In genomic region chr10:132729810-132730565, GRCh38 we compare ENCODE assay signal across 30 cellular contexts. TPM values are rescaled to one million over a fixed set of nuclear protein-coding genes. Genes with fewer than 3 reads are reported as not detected.
DNase-seq lines count a peak whose midpoint lies in the region; ATAC-seq and TF ChIP-seq lines count a peak whose summit lies in the region.
"Had no signal": no experiment of that assay in that cellular context is flagged by ENCODE, and none has a peak within 500 bp of the region (broad histone marks: within the 10 kb centered on the region; RNA-seq: fewer than 3 reads in every experiment).

No MANE protein-coding gene starts in this region.

- H3K4me3 ChIP-seq in BLaER1 treated with 17β-estradiol and CSF1 and Interleukin-3, amounts not matched to agents 10 nM and 100 nM, result no peak overlapping the region
- H3K4me3 ChIP-seq in H7 (ENCODE audit: insufficient read depth, low read depth, low read length), result no peak overlapping the region
- H3K4me3 ChIP-seq in mesenchymal stem cell (ENCODE audit: insufficient read depth in 1 of 2, low read depth in 1 of 2, low read length in 2 of 2), result no peak overlapping the region
- H3K4me3 ChIP-seq: GM12878, HAP-1, PC-9, SJSA1 had no signal

- peak overlapping the region in 8 of 11 experiments; percentile 37 to 97 (median 80); a peak in 9 of 22 replicates for H3K4me2 ChIP-seq in BLaER1 treated with 17β-estradiol and CSF1 and Interleukin-3, amounts not matched to agents 10 nM and 100 nM
- no peak overlapping the region for H3K4me2 ChIP-seq in mesenchymal stem cell (ENCODE audit: low read length, poor library complexity, severe bottlenecking)
- H3K4me2 ChIP-seq: KMS-11, PC-9 had no signal

- no peaks in the 10 kb centered on the region for H3K27me3 Mint-ChIP-seq in activated T-helper 2 cell treated with anti-CD3 and anti-CD28 coated beads, Interferon-gamma antibody, Interleukin-2, Interleukin-4, amounts not matched to agents 10 μg/mL and 5 μg/mL and 100 μg/mL, durations not matched to agents 14 hours and 24 hours and 36 hours (ENCODE audit: low read depth)
- H3K27me3 Mint-ChIP-seq: CD8-positive, alpha-beta memory T cell; IgD-negative memory B cell had no signal

- H2AK5ac ChIP-seq in mesenchymal stem cell (ENCODE audit: low read length, severe bottlenecking), result no peak overlapping the region

- no peak overlapping the region for H3K4me3 Mint-ChIP-seq in activated T-helper 2 cell treated with anti-CD3 and anti-CD28 coated beads, Interferon-gamma antibody, Interleukin-2, Interleukin-4, amounts not matched to agents 10 μg/mL and 5 μg/mL and 100 μg/mL, durations not matched to agents 14 hours and 24 hours and 36 hours (ENCODE audit: low read depth)
- H3K4me3 Mint-ChIP-seq: CD14-positive monocyte; CD8-positive, alpha-beta memory T cell; IgD-negative memory B cell had no signal

- H2BK120ac ChIP-seq in mesenchymal stem cell (ENCODE audit: low read depth, low read length), result no peak overlapping the region

- peaks cover 2% of the 10 kb centered on the region for H3K79me1 ChIP-seq in mesenchymal stem cell (replicated peaks; ENCODE audit: low read length, poor library complexity, severe bottlenecking)

- no peaks in the 10 kb centered on the region for H3K9me3 ChIP-seq in BLaER1 treated with 17β-estradiol and CSF1 and Interleukin-3, amounts not matched to agents 10 nM and 100 nM (replicated peaks in 1 of 11)
- H3K9me3 ChIP-seq in mesenchymal stem cell (ENCODE audit: control insufficient read depth, low read length), result no peaks in the 10 kb centered on the region
- H3K9me3 ChIP-seq: HAP-1, SJSA1 had no signal

- no peak overlapping the region for H2AFZ ChIP-seq in mesenchymal stem cell (ENCODE audit: low read depth, low read length)
- H2AFZ ChIP-seq: PC-9 had no signal

- no peak overlapping the region for H4K8ac ChIP-seq in mesenchymal stem cell (ENCODE audit: low read length)

- no peak overlapping the region for H3K27ac Mint-ChIP-seq in activated T-helper 2 cell treated with anti-CD3 and anti-CD28 coated beads, Interferon-gamma antibody, Interleukin-2, Interleukin-4, amounts not matched to agents 10 μg/mL and 5 μg/mL and 100 μg/mL, durations not matched to agents 14 hours and 24 hours and 36 hours
- H3K27ac Mint-ChIP-seq: CD8-positive, alpha-beta memory T cell had no signal

- no peaks in the 10 kb centered on the region for H3K9me3 Mint-ChIP-seq in activated T-helper 2 cell treated with anti-CD3 and anti-CD28 coated beads, Interferon-gamma antibody, Interleukin-2, Interleukin-4, amounts not matched to agents 10 μg/mL and 5 μg/mL and 100 μg/mL, durations not matched to agents 14 hours and 24 hours and 36 hours
- H3K9me3 Mint-ChIP-seq: IgD-negative memory B cell had no signal

- H2BK12ac ChIP-seq in mesenchymal stem cell (ENCODE audit: low read length in 2 of 2), result no peak overlapping the region

- H3K36me3 ChIP-seq in BLaER1 treated with 17β-estradiol and CSF1 and Interleukin-3, amounts not matched to agents 10 nM and 100 nM, result peaks cover 5 to 83% (median 19%) of the 10 kb centered on the region in 11 experiments; a peak in 16 of 22 replicates
- H3K36me3 ChIP-seq in H7 (replicated peaks; ENCODE audit: control insufficient read depth, insufficient read depth, low read length) (no peaks in the 10 kb centered on the region; the same call in 1 of the 2 replicates), mesenchymal stem cell (ENCODE audit: control insufficient read depth in 1 of 2, insufficient read depth in 2 of 2, low read depth in 1 of 2, low read length in 2 of 2) (peaks cover 18 to 74% of the 10 kb centered on the region in 2 experiments)
- H3K36me3 ChIP-seq: HAP-1 had no signal

- peak; percentile 69 for ATAC-seq in SK-N-SH treated with all-trans-retinoic acid at 6 μM for 48 hours
- no peak for ATAC-seq in GM18502 (IDR thresholded peaks at IDR 0.05; ENCODE audit: poor library complexity, unreplicated experiment)
- ATAC-seq: GM12878 had no signal

- WGBS in mesenchymal stem cell, result 86% methylated on average over 24 of the region's 28 CpGs

- no peak overlapping the region for H3K9ac ChIP-seq in BLaER1 treated with 17β-estradiol and CSF1 and Interleukin-3, amounts not matched to agents 10 nM and 100 nM
- no peak overlapping the region for H3K9ac ChIP-seq in mesenchymal stem cell (ENCODE audit: low read length)
- H3K9ac ChIP-seq: KMS-11 had no signal

- H3K27me3 ChIP-seq in BLaER1 treated with 17β-estradiol and CSF1 and Interleukin-3, amounts not matched to agents 10 nM and 100 nM, result peaks cover 0 to 10% (median 5%) of the 10 kb centered on the region in 11 experiments; a peak in 10 of 22 replicates
- H3K27me3 ChIP-seq in H7 (ENCODE audit: control insufficient read depth, insufficient read depth, low read length), result no peaks in the 10 kb centered on the region
- H3K27me3 ChIP-seq in mesenchymal stem cell (ENCODE audit: control insufficient read depth in 1 of 2, insufficient read depth in 1 of 2, low read length in 2 of 2), result peaks cover 0 to 7% of the 10 kb centered on the region in 2 experiments
- H3K27me3 ChIP-seq: SJSA1 had no signal

- peaks cover 8 to 87% (median 78%) of the 10 kb centered on the region in 10 experiments for H3K4me1 ChIP-seq in BLaER1 treated with 17β-estradiol and CSF1 and Interleukin-3, amounts not matched to agents 10 nM and 100 nM
- peaks cover 4% of the 10 kb centered on the region for H3K4me1 ChIP-seq in mesenchymal stem cell (ENCODE audit: control insufficient read depth, insufficient read depth, low read depth, low read length)
- H3K4me1 ChIP-seq: HAP-1 had no signal

- peak; percentile 71 for DNase-seq in H7
- no peak for DNase-seq in mesenchymal stem cell
- DNase-seq in DMS153 (lab: John Stamatoyannopoulos, UW), result no peak
- DNase-seq in activated T-helper 2 cell treated with anti-CD3 and anti-CD28 coated beads, Interferon-gamma antibody, Interleukin-2, Interleukin-4, amounts not matched to agents 10 μg/mL and 5 μg/mL and 100 μg/mL, durations not matched to agents 14 hours and 24 hours and 36 hours (ENCODE audit: low spot score), result no peak
- DNase-seq in NK-92 (lab: John Stamatoyannopoulos, UW; ENCODE audit: unreplicated experiment), result no peak
- DNase-seq: AML-193; CD8-positive, alpha-beta memory T cell; MM.1S; NCI-H1092; NCI-H1417 treated with DMSO at 0.1 percent for 48 hours; NCI-H1694 treated with DMSO at 0.1 percent for 48 hours; NCI-H2081 treated with DMSO at 0.1 percent for 48 hours; NCI-H524 treated with DMSO at 0.1 percent for 48 hours; NCI-H774; NK-92 treated with Interleukin-12 subunit alpha and Interleukin-12 subunit beta, amount 100 ng/mL, for 24 hours; PC-9; Right ventricle myocardium superior; T-helper 9 cell had no signal

- H2BK15ac ChIP-seq in mesenchymal stem cell (ENCODE audit: low read depth, poor library complexity, severe bottlenecking), result no peak overlapping the region

- peak overlapping the region; percentile 27 for H4K91ac ChIP-seq in mesenchymal stem cell (ENCODE audit: low read length)

- H3K36me3 Mint-ChIP-seq in activated T-helper 2 cell treated with anti-CD3 and anti-CD28 coated beads, Interferon-gamma antibody, Interleukin-2, Interleukin-4, amounts not matched to agents 10 μg/mL and 5 μg/mL and 100 μg/mL, durations not matched to agents 14 hours and 24 hours and 36 hours (ENCODE audit: low read depth), result no peaks in the 10 kb centered on the region

- no peak overlapping the region for H3K23ac ChIP-seq in mesenchymal stem cell (ENCODE audit: low read length in 2 of 2)

- no peak overlapping the region for H3K4ac ChIP-seq in mesenchymal stem cell (ENCODE audit: low read depth in 1 of 2, low read length in 2 of 2)

- no peak overlapping the region for H2BK5ac ChIP-seq in mesenchymal stem cell (ENCODE audit: low read depth, low read length, poor library complexity, severe bottlenecking)

- H3K18ac ChIP-seq in mesenchymal stem cell (ENCODE audit: low read depth in 1 of 2, low read length in 2 of 2), result no peak overlapping the region

- peaks cover 0 to 99% (median 85%) of the 10 kb centered on the region in 11 experiments; a peak in 19 of 22 replicates for H4K20me1 ChIP-seq in BLaER1 treated with 17β-estradiol and CSF1 and Interleukin-3, amounts not matched to agents 10 nM and 100 nM

- intact Hi-C loops in activated T-helper 2 cell treated with anti-CD3 and anti-CD28 coated beads, Interferon-gamma antibody, Interleukin-2, Interleukin-4, amounts not matched to agents 10 μg/mL and 5 μg/mL and 100 μg/mL, durations not matched to agents 14 hours and 24 hours and 36 hours (cut with micrococcal nuclease), result no loop called here

- H3K14ac ChIP-seq in mesenchymal stem cell (ENCODE audit: low read length in 2 of 2), result no peak overlapping the region

- H3K4me1 Mint-ChIP-seq in activated T-helper 2 cell treated with anti-CD3 and anti-CD28 coated beads, Interferon-gamma antibody, Interleukin-2, Interleukin-4, amounts not matched to agents 10 μg/mL and 5 μg/mL and 100 μg/mL, durations not matched to agents 14 hours and 24 hours and 36 hours (ENCODE audit: low read depth), result no peaks in the 10 kb centered on the region
- H3K4me1 Mint-ChIP-seq: CD8-positive, alpha-beta memory T cell had no signal

- H3K27ac ChIP-seq in BLaER1 treated with 17β-estradiol and CSF1 and Interleukin-3, amounts not matched to agents 10 nM and 100 nM, result no peak overlapping the region
- H3K27ac ChIP-seq in mesenchymal stem cell (ENCODE audit: low read length, poor library complexity, severe bottlenecking), result no peak overlapping the region
- H3K27ac ChIP-seq: HL-60, KMS-11, PC-9, SJSA1 had no signal

TF ChIP-seq in SK-N-SH treated with all-trans-retinoic acid at 6 μM for 48 hours, 23 proteins besides CTCF, POLR2A, EP300 and RAD21 (continues in another document):
- TF ChIP-seq ZFP3 (CRISPR knock-in tag; IDR thresholded peaks at IDR 0.05), result no peak
- TF ChIP-seq ESRRG (CRISPR knock-in tag; IDR thresholded peaks at IDR 0.05), result no peak
- no peak for TF ChIP-seq PPARA (CRISPR knock-in tag; IDR thresholded peaks at IDR 0.05; ENCODE audit: borderline replicate concordance)
- TF ChIP-seq ARNTL (CRISPR knock-in tag; IDR thresholded peaks at IDR 0.05; ENCODE audit: borderline replicate concordance, low read depth), result no peak
- TF ChIP-seq RARB (CRISPR knock-in tag; IDR thresholded peaks at IDR 0.05), result no peak
- no peak for TF ChIP-seq ZNF70 (CRISPR knock-in tag; IDR thresholded peaks at IDR 0.05)

RNA-seq across cellular contexts. Expression of gene NKX6-2, which starts 56.0 kb away (rescaled TPM):
- total RNA-seq in H7 (2014; rRNA removed; shearing (Covaris generic)), result 0.26 and 0.38 TPM in 2 replicates
- polyA plus RNA-seq in mesenchymal stem cell (2013, experiment 1 of 2), result not detected
- polyA plus RNA-seq in mesenchymal stem cell (2013, experiment 2 of 2), result not detected
- total RNA-seq in activated T-helper 2 cell treated with anti-CD3 and anti-CD28 coated beads, Interferon-gamma antibody, Interleukin-2, Interleukin-4, amounts not matched to agents 10 μg/mL and 5 μg/mL and 100 μg/mL, durations not matched to agents 14 hours and 24 hours and 36 hours, result not detected in 2 replicates
- total RNA-seq: CD8-positive, alpha-beta memory T cell; GM12878; PC-9; Right ventricle myocardium superior; RPMI7951; SJSA1; T-helper 1 cell treated with Interleukin-12 subunit alpha and Interleukin-12 subunit beta and Interleukin-4 antibody, amounts not matched to agents 30 ng/mL and 1 ng/mL, for 36 hours had no signal
- polyA plus RNA-seq: CD14-positive monocyte; CD8-positive, alpha-beta memory T cell; IgD-negative memory B cell had no signal
